1 cellular context compared by ENCODE assay signal in genomic region chr7:99325597-99326407, GRCh38.
TF ChIP-seq lines count a peak whose summit lies in the region.

Gene ARPC1A, plus strand, starts transcription at chr7:99325898. Its CDS starts 7,456 bp downstream, at chr7:99333354.

TF ChIP-seq in HepG2, 621 proteins besides CTCF, POLR2A, EP300 and RAD21 (continued from another document and continues in another):
- TF ChIP-seq ZNF503 (CRISPR knock-in tag; IDR thresholded peaks at IDR 0.05) (peak; percentile 55), HCFC1 (IDR thresholded peaks at IDR 0.05; ENCODE audit: low read depth, low read length) (peak; percentile 48; the same call in 1 of the 2 replicates), ZNF605 (CRISPR knock-in tag; IDR thresholded peaks at IDR 0.05) (peak; percentile 91; the same call in 1 of the 2 replicates), ZNF441 (CRISPR knock-in tag; IDR thresholded peaks at IDR 0.05; ENCODE audit: borderline replicate concordance) (peak; percentile 61; the same call in 1 of the 2 replicates), ZNF446 (CRISPR knock-in tag; IDR thresholded peaks at IDR 0.05) (no peak), PCBP1 (IDR thresholded peaks at IDR 0.05; ENCODE audit: borderline replicate concordance, low read depth, low read length) (no peak), ZNF546 (CRISPR knock-in tag; conservative IDR thresholded peaks at IDR 0.05) (no peak), TOPORS (CRISPR knock-in tag; IDR thresholded peaks at IDR 0.05) (no peak), ZNF496 (CRISPR knock-in tag; IDR thresholded peaks at IDR 0.05; ENCODE audit: insufficient replicate concordance) (no peak), ZNF598 (CRISPR knock-in tag; IDR thresholded peaks at IDR 0.05; ENCODE audit: borderline replicate concordance) (peak; percentile 86; the same call in 1 of the 2 replicates), NR2F1 (CRISPR knock-in tag; IDR thresholded peaks at IDR 0.05) (no peak), ZFP1 (CRISPR knock-in tag; IDR thresholded peaks at IDR 0.05) (no peak), TERF1 (CRISPR knock-in tag; IDR thresholded peaks at IDR 0.05) (no peak), GRHL1 (CRISPR knock-in tag; conservative IDR thresholded peaks at IDR 0.05) (no peak), FOXK1 (CRISPR knock-in tag; IDR thresholded peaks at IDR 0.05; ENCODE audit: borderline replicate concordance, low read depth) (0 out of 2 replicates have a peak, but pooled peaks have one; percentile 45), NFKBIZ (CRISPR knock-in tag; IDR thresholded peaks at IDR 0.05) (peak; percentile 82; the same call in 1 of the 2 replicates), SMAD9 (CRISPR knock-in tag; IDR thresholded peaks at IDR 0.05) (no peak), ZNF83 (CRISPR knock-in tag; IDR thresholded peaks at IDR 0.05; ENCODE audit: borderline replicate concordance) (no peak), ZNF235 (CRISPR knock-in tag; IDR thresholded peaks at IDR 0.05; ENCODE audit: borderline replicate concordance) (no peak), TFE3 (CRISPR knock-in tag; IDR thresholded peaks at IDR 0.05) (no peak), ZNF407 (CRISPR knock-in tag; IDR thresholded peaks at IDR 0.05; ENCODE audit: not compliant biosample characterization) (peak; percentile 91), ADNP (CRISPR knock-in tag; IDR thresholded peaks at IDR 0.05) (no peak), RFX1 (IDR thresholded peaks at IDR 0.05) (no peak), MYPOP (CRISPR knock-in tag; IDR thresholded peaks at IDR 0.05) (peak; percentile 84), TARDBP (CRISPR knock-in tag; IDR thresholded peaks at IDR 0.05) (peak; percentile 66), TCF7L2 (IDR thresholded peaks at IDR 0.05; ENCODE audit: low read depth, low read length) (no peak), IRF1 (CRISPR knock-in tag; IDR thresholded peaks at IDR 0.05; ENCODE audit: low read depth) (no peak), RCOR2 (CRISPR knock-in tag; IDR thresholded peaks at IDR 0.05) (no peak), ZNF180 (CRISPR knock-in tag; IDR thresholded peaks at IDR 0.05; ENCODE audit: borderline replicate concordance, low read depth) (no peak; the same call in 1 of the 2 replicates), MNT (IDR thresholded peaks at IDR 0.05) (0 out of 2 replicates have a peak, but pooled peaks have one; percentile 21), ZNF142 (CRISPR knock-in tag; IDR thresholded peaks at IDR 0.05) (peak; percentile 85)
